ENCODE assay signal across 19 cellular contexts in genomic region chr2:113291191-113291590, GRCh38. TPM values are rescaled to one million over a fixed set of nuclear protein-coding genes. Genes with fewer than 3 reads are reported as not detected.
DNase-seq lines count a peak whose midpoint lies in the region; ATAC-seq, FAIRE-seq and TF ChIP-seq lines count a peak whose summit lies in the region.
"Had no signal": no experiment of that assay in that cellular context is flagged by ENCODE, and none has a peak within 500 bp of the region (broad histone marks: within the 10 kb centered on the region; RNA-seq: fewer than 3 reads in every experiment).

No MANE protein-coding gene starts in this region.

- H3K9me3 ChIP-seq in upper lobe of left lung: no peaks in the 10 kb centered on the region
- H3K9me3 ChIP-seq: right lobe of liver, SJCRH30 had no signal

- no peak for TF ChIP-seq POLR2A in upper lobe of left lung (IDR thresholded peaks at IDR 0.05)
- TF ChIP-seq POLR2A in erythroblast (IDR thresholded peaks at IDR 0.05; ENCODE audit: low read length): no peak
- no peak for TF ChIP-seq POLR2A in GM12892 (IDR thresholded peaks at IDR 0.05; ENCODE audit: low read depth, low read length)

- peaks cover 3% of the 10 kb centered on the region for H3K4me1 Mint-ChIP-seq in endothelial cell (ENCODE audit: unreplicated experiment)
- H3K4me1 Mint-ChIP-seq: memory B cell had no signal

- no peak overlapping the region for H3K27ac Mint-ChIP-seq in endothelial cell (ENCODE audit: unreplicated experiment)
- H3K27ac Mint-ChIP-seq: memory B cell had no signal

- H3K4me1 ChIP-seq in mesendoderm (ENCODE audit: control insufficient read depth, low read depth, low read length) (no peaks in the 10 kb centered on the region), upper lobe of left lung (peaks cover 0 to 8% (median 2%) of the 10 kb centered on the region in 4 donors)

- no peaks in the 10 kb centered on the region for H3K36me3 ChIP-seq in mesendoderm (ENCODE audit: control insufficient read depth, insufficient read depth, low read length)
- no peaks in the 10 kb centered on the region for H3K36me3 ChIP-seq in upper lobe of left lung
- H3K36me3 ChIP-seq: right lobe of liver, SJCRH30 had no signal

- no peaks in the 10 kb centered on the region for H3K79me2 ChIP-seq in mesendoderm (ENCODE audit: control insufficient read depth, insufficient read depth, low read length)

- no peak for FAIRE-seq in GM12892 (lab: Jason Lieb, UNC)

- intact Hi-C loops in left cardiac atrium (cut with DNase I): no loop called here

- no peak overlapping the region for H3K23ac ChIP-seq in mesendoderm (ENCODE audit: low read length)

- TF ChIP-seq CTCF in upper lobe of left lung (IDR thresholded peaks at IDR 0.05) (no peak), endothelial cell (IDR thresholded peaks at IDR 0.05; ENCODE audit: unreplicated experiment) (no peak)

- H3K36me3 Mint-ChIP-seq in endothelial cell (ENCODE audit: low read depth, unreplicated experiment): no peaks in the 10 kb centered on the region
- H3K36me3 Mint-ChIP-seq: memory B cell had no signal

- TF ChIP-seq EP300 in upper lobe of left lung (IDR thresholded peaks at IDR 0.05): no peak

- no peak overlapping the region for H3K4me3 Mint-ChIP-seq in endothelial cell (ENCODE audit: unreplicated experiment)
- H3K4me3 Mint-ChIP-seq: memory B cell, neural crest cell had no signal

- ATAC-seq in left cardiac atrium (peak; percentile 58 to 62), upper lobe of left lung (ENCODE audit: low FRiP score in 2 of 2) (no peak)
- ATAC-seq: right lobe of liver had no signal

- WGBS in mesendoderm (ENCODE audit: extremely low coverage, insufficient coverage, low lambda C conversion rate): no CpG with 5 or more reads among the region's 28 CpGs
- 10 to 15% methylated on average over 8 to 11 of the region's 28 CpGs for WGBS in upper lobe of left lung, 2 donors

- H2BK120ac ChIP-seq in mesendoderm (ENCODE audit: low read depth, low read length): no peak overlapping the region

- H3K79me1 ChIP-seq in mesendoderm (ENCODE audit: low read length): no peaks in the 10 kb centered on the region

- no peak overlapping the region for H3K4me2 ChIP-seq in mesendoderm (ENCODE audit: low read length)

- H3K27me3 Mint-ChIP-seq in endothelial cell (ENCODE audit: unreplicated experiment): peaks cover 6% of the 10 kb centered on the region

- H4K5ac ChIP-seq in mesendoderm (ENCODE audit: low read length): no peak overlapping the region

- H3K27me3 ChIP-seq in mesendoderm (ENCODE audit: insufficient read depth, low read length, poor library complexity): peaks cover 16% of the 10 kb centered on the region
- no peaks in the 10 kb centered on the region for H3K27me3 ChIP-seq in upper lobe of left lung
- H3K27me3 ChIP-seq: right lobe of liver, SJCRH30 had no signal

- no peak overlapping the region for H4K8ac ChIP-seq in mesendoderm (ENCODE audit: low read depth, low read length)

- H3K4me3 ChIP-seq in mesendoderm (ENCODE audit: low read length) (no peak overlapping the region), upper lobe of left lung (no peak overlapping the region)
- H3K4me3 ChIP-seq: right lobe of liver, SJCRH30 had no signal

- H2BK5ac ChIP-seq in mesendoderm (ENCODE audit: low read length): no peak overlapping the region

- no peaks in the 10 kb centered on the region for H3K9me3 Mint-ChIP-seq in endothelial cell (ENCODE audit: unreplicated experiment)
- H3K9me3 Mint-ChIP-seq: memory B cell had no signal

- H3K56ac ChIP-seq in mesendoderm (ENCODE audit: low read length): no peak overlapping the region

- H3K18ac ChIP-seq in mesendoderm (ENCODE audit: low read length): no peak overlapping the region

- peak; percentile 1 for DNase-seq in NCI-H69 (lab: John Stamatoyannopoulos, UW)
- no peak for DNase-seq in left cardiac atrium
- peak; percentile 20 for DNase-seq in mesendoderm
- peak; percentile 28 to 80 for DNase-seq in upper lobe of left lung
- DNase-seq in erythroblast (lab: John Stamatoyannopoulos, UW): no peak
- DNase-seq in endothelial cell (ENCODE audit: low spot score): no peak
- DNase-seq in GM12892 (ENCODE audit: insufficient read length): no peak
- DNase-seq: activated CD4-positive, CD25-positive, alpha-beta regulatory T cell treated with anti-CD3 and anti-CD28 coated beads, Interleukin-2, amount 50 U/mL, for 72 hours; AML-193; KBM-7; NCI-H2081; OCI-M1; right lobe of liver; SJCRH30; stimulated activated CD4-positive, alpha-beta T cell treated with anti-CD3 and anti-CD28 coated beads, Interleukin-2, amount 100 ng/mL, for 24 hours; substantia nigra had no signal

- H3K9ac ChIP-seq in mesendoderm (ENCODE audit: low read length): no peak overlapping the region

- no peak overlapping the region for H2AK5ac ChIP-seq in mesendoderm (ENCODE audit: low read length)

- H3K4ac ChIP-seq in mesendoderm (ENCODE audit: low read depth, low read length): no peak overlapping the region

- H3K27ac ChIP-seq in mesendoderm (ENCODE audit: low read depth, low read length) (no peak overlapping the region), upper lobe of left lung (no peak overlapping the region)
- H3K27ac ChIP-seq: right lobe of liver, SJCRH30 had no signal

- H2BK15ac ChIP-seq in mesendoderm (replicated peaks; ENCODE audit: low read depth): no peak overlapping the region

RNA-seq across cellular contexts. Expression of gene PAX8, which starts 12.5 kb away (rescaled TPM):
- 1 to 10 TPM in 1 of 2 donors, under 1 TPM in 1; 0.13 to 1.9 TPM for total RNA-seq in left cardiac atrium
- polyA plus RNA-seq in mesendoderm (2013, experiment 1 of 2): 0.06 TPM
- 0.08 TPM for polyA plus RNA-seq in mesendoderm (2013, experiment 2 of 2)
- 1 to 10 TPM; 1.5 to 3.6 (median 2.0) TPM for total RNA-seq in upper lobe of left lung
- total RNA-seq in endothelial cell (ENCODE audit: unreplicated experiment): 2.1 TPM
- 1.8 TPM for polyA plus RNA-seq in GM12892 (2012; ENCODE audit: missing spikeins)
- total RNA-seq: chondrocyte had no signal

Comparison
In these comparisons a context has a peak if more than half of its experiments do, and no peak if none do; other contexts are left out.
1. DNase-seq: peak in NCI-H69 (single experiment), mesendoderm (single experiment) and upper lobe of left lung (2 of 2); none in left cardiac atrium (single experiment), erythroblast (0 of 2), endothelial cell (single experiment) and GM12892 (single experiment).
2. ATAC-seq: peak in left cardiac atrium (2 of 2); none in upper lobe of left lung (0 of 2).